Comparison of ENCODE assay signal across 8 cellular contexts in the genomic region with DNA sequence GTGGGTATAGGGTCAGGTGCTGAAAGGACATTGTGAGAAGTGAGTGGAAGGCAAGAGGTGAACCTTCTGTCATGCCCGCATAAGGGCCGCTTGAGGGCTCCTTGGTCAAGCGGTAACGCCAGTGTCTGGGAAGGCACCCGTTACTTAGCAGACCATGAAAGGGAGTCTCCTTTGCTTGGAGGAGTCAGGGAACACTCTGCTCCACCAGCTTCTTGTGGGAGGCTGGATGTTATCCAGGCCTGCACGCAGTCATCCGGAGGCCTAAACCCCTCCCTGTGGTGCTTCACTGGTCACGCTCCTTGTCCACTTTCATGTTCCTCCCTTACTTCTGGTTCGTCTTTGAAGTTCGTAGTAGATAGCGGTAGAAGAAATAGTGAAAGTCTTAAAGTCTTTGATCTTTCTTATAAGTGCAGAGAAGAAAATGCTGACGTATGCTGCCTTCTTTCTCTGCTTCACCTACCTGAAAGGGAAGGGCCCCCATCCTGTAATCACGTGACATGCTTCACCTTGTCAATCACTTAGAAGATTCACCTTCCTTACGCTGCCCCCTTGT. TPM values are rescaled to one million over a fixed set of nuclear protein-coding genes. Genes with fewer than 3 reads are reported as not detected.
DNase-seq lines count a peak whose midpoint lies in the region; ATAC-seq, FAIRE-seq and TF ChIP-seq lines count a peak whose summit lies in the region.
"Not testable (repeated sequence)": the region's sequence is repeated elsewhere in the genome, so short reads cannot be mapped to it uniquely, and the experiment has no call there.

No MANE protein-coding gene starts in this region.

- H3K79me2 ChIP-seq in PC-9 (ENCODE audit: low read depth), result peaks cover 34% of the 10 kb centered on the region
- peaks cover 52% of the 10 kb centered on the region for H3K79me2 ChIP-seq in K562 (ENCODE audit: control insufficient read depth, insufficient read depth, low read length)

- POLR2A ChIA-PET in PC-9 (lab: Charles Lee; ENCODE audit: unreplicated experiment); activated CD4-positive, alpha-beta memory T cell treated with anti-CD3 and anti-CD28 coated beads for 36 hours (lab: Charles Lee): not testable (repeated sequence)
- POLR2A ChIA-PET in K562 (lab: Yijun Ruan, JAX), result interaction anchor here (0.7 to 1.4 kb wide), 4 partner anchors 9 to 36 kb away, joined by 3 read pairs; partner anchors contain the start of gene SPIRE2

- peak overlapping the region; percentile 46 to 73 (median 67) for H3K4me3 Mint-ChIP-seq in CD4-positive, CD25-positive, alpha-beta regulatory T cell
- H3K4me3 Mint-ChIP-seq in activated CD4-positive, alpha-beta memory T cell treated with anti-CD3 and anti-CD28 coated beads for 36 hours, result peak overlapping the region; percentile 42
- H3K4me3 Mint-ChIP-seq in nephron, result peak overlapping the region; percentile 43 to 54 (median 45)

- intact Hi-C loops in PC-9 (cut with micrococcal nuclease; ENCODE audit: unreplicated experiment); testis (cut with DNase I; ENCODE audit: low total_unique reads): not testable (repeated sequence)
- intact Hi-C loops in activated CD4-positive, alpha-beta memory T cell treated with anti-CD3 and anti-CD28 coated beads for 36 hours (cut with micrococcal nuclease), result loop anchor here (10.0 kb wide), 1 partner anchor 106 kb away; the partner anchor contains the start of gene TUBB3
- intact Hi-C loops in K562 (cut with micrococcal nuclease) (loop anchor here (1.0 to 5.0 kb wide), 2 partner anchors 8 to 103 kb away; partner anchors contain the start of gene TUBB3), Right ventricle myocardium inferior (cut with DNase I) (loop anchor here (10.0 kb wide), 1 partner anchor 46 kb away; no protein-coding TSS in a partner anchor)

- FAIRE-seq in K562 (lab: Jason Lieb, UNC), result peak; percentile 69

- not testable (repeated sequence) for TF ChIP-seq CTCF in PC-9 (conservative IDR thresholded peaks at IDR 0.05); nephron (IDR thresholded peaks at IDR 0.05; ENCODE audit: unreplicated experiment in 3 of 3); testis (IDR thresholded peaks at IDR 0.05)
- TF ChIP-seq CTCF in K562 (IDR thresholded peaks at IDR 0.05 in 2 of 3, conservative IDR thresholded peaks at IDR 0.05 in 1 of 3; ENCODE audit: insufficient read depth in 2 of 3, low read depth in 1 of 3, low read length in 3 of 3), result peak in 1 of 3 experiments; percentile 25; a peak in 1 of 6 replicates

- not testable (repeated sequence) for H3K36me3 Mint-ChIP-seq in CD4-positive, CD25-positive, alpha-beta regulatory T cell; activated CD4-positive, alpha-beta memory T cell treated with anti-CD3 and anti-CD28 coated beads for 36 hours; nephron (ENCODE audit: low read depth)

- not testable (repeated sequence) for H4K20me1 ChIP-seq in PC-9 (ENCODE audit: insufficient read depth); K562 (replicated peaks; ENCODE audit: control insufficient read depth, insufficient read depth, low read length)

- peaks cover 0 to 31% (median 11%) of the 10 kb centered on the region in 4 donors for H3K4me1 Mint-ChIP-seq in CD4-positive, CD25-positive, alpha-beta regulatory T cell
- H3K4me1 Mint-ChIP-seq in activated CD4-positive, alpha-beta memory T cell treated with anti-CD3 and anti-CD28 coated beads for 36 hours (ENCODE audit: low read depth), result peaks cover 33% of the 10 kb centered on the region
- peaks cover 10% of the 10 kb centered on the region for H3K4me1 Mint-ChIP-seq in nephron

- H3K9me1 ChIP-seq in K562 (ENCODE audit: control insufficient read depth, insufficient read depth, low read length), result not testable (repeated sequence)

- not testable (repeated sequence) for H3K9me2 ChIP-seq in PC-9 (ENCODE audit: insufficient read depth)

- H3F3A ChIP-seq in PC-9 (ENCODE audit: insufficient read depth, low read depth), result not testable (repeated sequence)

- not testable (repeated sequence) for BruUV-seq in PC-9 (replicated peaks; lab: Mats Ljungman, UMichigan); K562 (replicated peaks; lab: Mats Ljungman, UMichigan)

- not testable (repeated sequence) for H3K9me3 ChIP-seq in CD4-positive, CD25-positive, alpha-beta regulatory T cell (ENCODE audit: control insufficient read depth in 2 of 2, low read length in 2 of 2); PC-9 (ENCODE audit: insufficient read depth, low read depth); K562 (replicated peaks; ENCODE audit: control insufficient read depth, insufficient read depth, low read depth, low read length); testis

- H3K4me2 ChIP-seq in PC-9 (peak overlapping the region; percentile 80), K562 (ENCODE audit: insufficient read depth, low read length) (peak overlapping the region; percentile 76)

- H3K4me3 ChIP-seq in CD4-positive, CD25-positive, alpha-beta regulatory T cell (ENCODE audit: low read depth, low read length); testis: not testable (repeated sequence)
- H3K4me3 ChIP-seq in PC-9 (peak overlapping the region; percentile 75; the same call in 1 of the 2 replicates), K562 (peak overlapping the region; percentile 75)

- H3K27ac ChIP-seq in CD4-positive, CD25-positive, alpha-beta regulatory T cell (ENCODE audit: insufficient read depth, low read length, poor library complexity, severe bottlenecking); PC-9: not testable (repeated sequence)
- peak overlapping the region; percentile 8; the same call in 2 of the 3 replicates for H3K27ac ChIP-seq in K562 (ENCODE audit: extremely low read depth, low read depth, low read length)
- peak overlapping the region; percentile 34 to 69 for H3K27ac ChIP-seq in testis

- peak in 1 of 2 experiments; percentile 44; a peak in 2 of 4 replicates for TF ChIP-seq RAD21 in K562 (CRISPR knock-in tag; conservative IDR thresholded peaks at IDR 0.05 in 1 of 2, IDR thresholded peaks at IDR 0.05 in 1 of 2)

- not testable (repeated sequence) for TF ChIP-seq POLR2A in K562 (conservative IDR thresholded peaks at IDR 0.05); testis (IDR thresholded peaks at IDR 0.05)

- H3K27ac Mint-ChIP-seq in CD4-positive, CD25-positive, alpha-beta regulatory T cell, result peak overlapping the region in 1 of 3 donors; percentile 50
- H3K27ac Mint-ChIP-seq in activated CD4-positive, alpha-beta memory T cell treated with anti-CD3 and anti-CD28 coated beads for 36 hours, result not testable (repeated sequence)
- H3K27ac Mint-ChIP-seq in nephron, result peak overlapping the region; percentile 22 to 31 (median 30)

- WGBS in K562 (ENCODE audit: insufficient coverage, low coverage, missing lambda C conversion rate), result 5% methylated on average over 14 of the region's 14 CpGs
- WGBS in testis, 2 donors, result 39 to 49% methylated on average over 14 of the region's 14 CpGs

- DNase-seq in CD4-positive, CD25-positive, alpha-beta regulatory T cell, result peak in 2 of 3 donors; percentile 12 to 65
- DNase-seq in G401 (ENCODE audit: low spot score), result peak; percentile 40
- DNase-seq in PC-9, result not testable (repeated sequence)
- DNase-seq in activated CD4-positive, alpha-beta memory T cell treated with anti-CD3 and anti-CD28 coated beads for 36 hours, result peak; percentile 13
- peak in 1 of 4 experiments; percentile 74 for DNase-seq in K562 (ENCODE audit: extremely low read depth in 1 of 4, low spot score in 3 of 4)
- peak; percentile 28 for DNase-seq in Right ventricle myocardium inferior (ENCODE audit: missing footprints)
- DNase-seq in testis, result peak; percentile 87

- not testable (repeated sequence) for TF ChIP-seq EP300 in K562 (IDR thresholded peaks at IDR 0.05; ENCODE audit: low read length)

- H3K9ac ChIP-seq in K562 (ENCODE audit: insufficient read depth in 1 of 2, low read depth in 2 of 2, low read length in 2 of 2), result peak overlapping the region; percentile 57 to 78; a peak in 3 of 4 replicates

- H3K4me1 ChIP-seq in CD4-positive, CD25-positive, alpha-beta regulatory T cell (ENCODE audit: control insufficient read depth, insufficient read depth, low read length, poor library complexity, severe bottlenecking), result not testable (repeated sequence)
- peaks cover 32% of the 10 kb centered on the region for H3K4me1 ChIP-seq in PC-9 (replicated peaks; ENCODE audit: insufficient read depth)
- H3K4me1 ChIP-seq in K562 (replicated peaks in 1 of 2; ENCODE audit: control insufficient read depth in 2 of 2, insufficient read depth in 2 of 2, low read length in 2 of 2), result peaks cover 10 to 51% of the 10 kb centered on the region in 2 experiments; a peak in 4 of 5 replicates
- peaks cover 13% of the 10 kb centered on the region for H3K4me1 ChIP-seq in testis

- not testable (repeated sequence) for H3K9me3 Mint-ChIP-seq in CD4-positive, CD25-positive, alpha-beta regulatory T cell; activated CD4-positive, alpha-beta memory T cell treated with anti-CD3 and anti-CD28 coated beads for 36 hours; nephron

- H2AFZ ChIP-seq in PC-9, result not testable (repeated sequence)
- H2AFZ ChIP-seq in K562 (ENCODE audit: low read depth, low read length), result 0 out of 2 replicates have a peak overlapping the region, but pooled peaks have one; percentile 60

- H3K27me3 ChIP-seq in CD4-positive, CD25-positive, alpha-beta regulatory T cell (ENCODE audit: control insufficient read depth, insufficient read depth, low read length); PC-9 (ENCODE audit: insufficient read depth, low read depth); K562 (ENCODE audit: control insufficient read depth in 2 of 2, insufficient read depth in 2 of 2, low read length in 2 of 2); testis: not testable (repeated sequence)

- in situ Hi-C loops in G401 (cut with HindIII; ENCODE audit: low sequenced_read_pairs); K562 (cut with MboI): not testable (repeated sequence)

- H3K36me3 ChIP-seq in CD4-positive, CD25-positive, alpha-beta regulatory T cell (ENCODE audit: control insufficient read depth, insufficient read depth, low read length); PC-9 (ENCODE audit: low read depth); K562 (ENCODE audit: control insufficient read depth, insufficient read depth, low read length); testis (ENCODE audit: low read depth, missing control alignments): not testable (repeated sequence)

- ATAC-seq in CD4-positive, CD25-positive, alpha-beta regulatory T cell (ENCODE audit: low read depth in 2 of 2); K562; Right ventricle myocardium inferior: not testable (repeated sequence)

- H3K27me3 Mint-ChIP-seq in CD4-positive, CD25-positive, alpha-beta regulatory T cell; activated CD4-positive, alpha-beta memory T cell treated with anti-CD3 and anti-CD28 coated beads for 36 hours; nephron (ENCODE audit: low read depth): not testable (repeated sequence)

- CTCF ChIA-PET in PC-9 (lab: Charles Lee); K562 (lab: Yijun Ruan, JAX; ENCODE audit: low intra/inter-chr PET ratio): not testable (repeated sequence)
- CTCF ChIA-PET in activated CD4-positive, alpha-beta memory T cell treated with anti-CD3 and anti-CD28 coated beads for 36 hours (lab: Charles Lee), result interaction anchor here (2.4 kb wide), 1 partner anchor 42 kb away, joined by 11 read pairs; no protein-coding TSS in a partner anchor

RNA-seq across cellular contexts. Expression of gene FANCA, which starts 2.5 kb away (rescaled TPM):
- 25.4 TPM for total RNA-seq in CD4-positive, CD25-positive, alpha-beta regulatory T cell
- 10 to 100 TPM in 3 of 4 donors, 1 to 10 TPM in 1; 8.9 to 14.7 (median 12.9) TPM for polyA plus RNA-seq in CD4-positive, CD25-positive, alpha-beta regulatory T cell
- 24.0 and 36.2 TPM in 2 replicates for total RNA-seq in G401 (2014; rRNA removed; shearing (Covaris generic))
- total RNA-seq in PC-9 (2021) (61.6 and 79.9 TPM in 2 replicates), K562 (2014; rRNA removed) (53.4 and 72.0 TPM in 2 replicates), K562 (2014; rRNA removed; fragmentation: Illumina TruSeq; extraction: Trizol) (40.2 and 48.6 TPM in 2 replicates), K562 (2015; rRNA removed; fragmentation: Illumina TruSeq; extraction: Trizol) (46.4 and 51.6 TPM in 2 replicates), K562 (2021) (108 and 115 TPM in 2 replicates), Right ventricle myocardium inferior (2.8 TPM), testis (100 to 1,000 TPM in 1 of 2 donors, 10 to 100 TPM in 1; 73.2 to 112 TPM)
- 100 to 1,000 TPM in 1 of 2 experiments, 10 to 100 TPM in 1; 99.4 to 103 TPM for total RNA-seq in activated CD4-positive, alpha-beta memory T cell treated with anti-CD3 and anti-CD28 coated beads for 36 hours
- 912 and 1,798 TPM in 2 replicates for total RNA-seq in K562 (2011; cell fraction: chromatin; rRNA removed; ENCODE audit: low replicate concordance)
- total RNA-seq in K562 (2011; cell fraction: nucleolus; rRNA removed), result 750 and 775 TPM in 2 replicates
- 650 and 708 TPM in 2 replicates for total RNA-seq in K562 (2011; cell fraction: nucleoplasm; rRNA removed)
- polyA plus RNA-seq in K562 (2011; rRNA removed) (65.4 and 83.5 TPM in 2 replicates), K562 (2014; fragmentation: Illumina TruSeq; extraction: Trizol) (72.8 and 78.9 TPM in 2 replicates), K562 (2014; fragmentation: Nextera tagmentation; extraction: Ambion mirVana) (1 to 10 TPM; 6.9 to 9.3 TPM), K562 (2014; rRNA removed) (114 TPM in 2 replicates), testis (ENCODE audit: insufficient read depth, low read depth, low replicate concordance) (48.1 TPM)
- polyA plus RNA-seq in K562 (2011; cell fraction: cytosol; rRNA removed), result 48.3 and 57.4 TPM in 2 replicates
- polyA plus RNA-seq in K562 (2011; cell fraction: nucleus; rRNA removed), result 378 and 509 TPM in 2 replicates
- polyA plus RNA-seq in K562 (2012), result 61.8 and 65.9 TPM in 2 replicates
- 109 and 120 TPM in 2 replicates for polyA minus RNA-seq in K562 (2011; rRNA and poly(A)+ RNA removed)
- 54.5 and 57.5 TPM in 2 replicates for polyA minus RNA-seq in K562 (2011; cell fraction: cytosol; rRNA and poly(A)+ RNA removed)
- polyA minus RNA-seq in K562 (2011; cell fraction: nucleus; rRNA and poly(A)+ RNA removed), result 197 and 206 TPM in 2 replicates

RNA-seq across cellular contexts. Expression of gene SPIRE2, which starts 9.3 kb away (rescaled TPM):
- 0.35 TPM for total RNA-seq in CD4-positive, CD25-positive, alpha-beta regulatory T cell
- polyA plus RNA-seq in CD4-positive, CD25-positive, alpha-beta regulatory T cell, result not detected
- 21.7 and 37.2 TPM in 2 replicates for total RNA-seq in G401 (2014; rRNA removed; shearing (Covaris generic))
- 34.5 and 48.6 TPM in 2 replicates for total RNA-seq in PC-9 (2021)
- 1 to 10 TPM in 1 of 2 experiments, under 1 TPM in 1; 0.63 to 1.4 TPM for total RNA-seq in activated CD4-positive, alpha-beta memory T cell treated with anti-CD3 and anti-CD28 coated beads for 36 hours
- 16.2 and 31.3 TPM in 2 replicates for total RNA-seq in K562 (2011; cell fraction: chromatin; rRNA removed; ENCODE audit: low replicate concordance)
- 15.7 and 25.0 TPM in 2 replicates for total RNA-seq in K562 (2011; cell fraction: nucleolus; rRNA removed)
- total RNA-seq in K562 (2011; cell fraction: nucleoplasm; rRNA removed), result 13.4 and 13.9 TPM in 2 replicates
- total RNA-seq in K562 (2014; rRNA removed), result 6.5 and 6.9 TPM in 2 replicates
- 2.9 TPM in 2 replicates for total RNA-seq in K562 (2014; rRNA removed; fragmentation: Illumina TruSeq; extraction: Trizol)
- total RNA-seq in K562 (2015; rRNA removed; fragmentation: Illumina TruSeq; extraction: Trizol), result 4.1 and 4.6 TPM in 2 replicates
- 6.9 and 8.9 TPM in 2 replicates for total RNA-seq in K562 (2021)
- polyA plus RNA-seq in K562 (2011; rRNA removed), result 4.7 and 6.0 TPM in 2 replicates
- 4.6 and 8.1 TPM in 2 replicates for polyA plus RNA-seq in K562 (2011; cell fraction: cytosol; rRNA removed)
- 19.7 and 32.5 TPM in 2 replicates for polyA plus RNA-seq in K562 (2011; cell fraction: nucleus; rRNA removed)
- 3.8 and 5.7 TPM in 2 replicates for polyA plus RNA-seq in K562 (2012)
- polyA plus RNA-seq in K562 (2014; fragmentation: Illumina TruSeq; extraction: Trizol), result 3.9 and 4.0 TPM in 2 replicates
- under 1 TPM; 0.70 to 0.76 TPM for polyA plus RNA-seq in K562 (2014; fragmentation: Nextera tagmentation; extraction: Ambion mirVana)
- polyA plus RNA-seq in K562 (2014; rRNA removed), result 5.5 and 7.5 TPM in 2 replicates
- 2.1 and 3.5 TPM in 2 replicates for polyA minus RNA-seq in K562 (2011; rRNA and poly(A)+ RNA removed)
- 4.3 and 7.3 TPM in 2 replicates for polyA minus RNA-seq in K562 (2011; cell fraction: cytosol; rRNA and poly(A)+ RNA removed)
- 6.5 and 8.2 TPM in 2 replicates for polyA minus RNA-seq in K562 (2011; cell fraction: nucleus; rRNA and poly(A)+ RNA removed)
- total RNA-seq in Right ventricle myocardium inferior, result 0.54 TPM
- total RNA-seq in testis, result 10 to 100 TPM; 20.9 to 31.3 TPM
- 11.5 TPM for polyA plus RNA-seq in testis (ENCODE audit: insufficient read depth, low read depth, low replicate concordance)

RNA-seq across cellular contexts. Expression of gene TCF25, which starts 54.5 kb away (rescaled TPM):
- 431 TPM for total RNA-seq in CD4-positive, CD25-positive, alpha-beta regulatory T cell
- 10 to 100 TPM; 75.2 to 99.3 (median 78.3) TPM for polyA plus RNA-seq in CD4-positive, CD25-positive, alpha-beta regulatory T cell
- 132 and 147 TPM in 2 replicates for total RNA-seq in G401 (2014; rRNA removed; shearing (Covaris generic))
- 298 and 347 TPM in 2 replicates for total RNA-seq in PC-9 (2021)
- total RNA-seq in activated CD4-positive, alpha-beta memory T cell treated with anti-CD3 and anti-CD28 coated beads for 36 hours, result 100 to 1,000 TPM; 139 to 147 TPM
- 678 and 1,286 TPM in 2 replicates for total RNA-seq in K562 (2011; cell fraction: chromatin; rRNA removed; ENCODE audit: low replicate concordance)
- 495 and 571 TPM in 2 replicates for total RNA-seq in K562 (2011; cell fraction: nucleolus; rRNA removed)
- total RNA-seq in K562 (2011; cell fraction: nucleoplasm; rRNA removed), result 387 and 470 TPM in 2 replicates
- 102 and 110 TPM in 2 replicates for total RNA-seq in K562 (2014; rRNA removed)
- total RNA-seq in K562 (2014; rRNA removed; fragmentation: Illumina TruSeq; extraction: Trizol), result 37.2 and 38.0 TPM in 2 replicates
- total RNA-seq in K562 (2015; rRNA removed; fragmentation: Illumina TruSeq; extraction: Trizol), result 63.2 and 65.1 TPM in 2 replicates
- 123 and 140 TPM in 2 replicates for total RNA-seq in K562 (2021)
- 83.8 and 123 TPM in 2 replicates for polyA plus RNA-seq in K562 (2011; rRNA removed)
- 86.7 and 116 TPM in 2 replicates for polyA plus RNA-seq in K562 (2011; cell fraction: cytosol; rRNA removed)
- polyA plus RNA-seq in K562 (2011; cell fraction: nucleus; rRNA removed), result 392 and 540 TPM in 2 replicates
- polyA plus RNA-seq in K562 (2012), result 147 and 150 TPM in 2 replicates
- polyA plus RNA-seq in K562 (2014; fragmentation: Illumina TruSeq; extraction: Trizol), result 87.5 and 96.8 TPM in 2 replicates
- polyA plus RNA-seq in K562 (2014; fragmentation: Nextera tagmentation; extraction: Ambion mirVana), result 1 to 10 TPM; 9.0 TPM
- 122 and 154 TPM in 2 replicates for polyA plus RNA-seq in K562 (2014; rRNA removed)
- polyA minus RNA-seq in K562 (2011; rRNA and poly(A)+ RNA removed), result 51.2 and 58.2 TPM in 2 replicates
- polyA minus RNA-seq in K562 (2011; cell fraction: cytosol; rRNA and poly(A)+ RNA removed), result 47.2 and 50.0 TPM in 2 replicates
- 72.7 and 97.1 TPM in 2 replicates for polyA minus RNA-seq in K562 (2011; cell fraction: nucleus; rRNA and poly(A)+ RNA removed)
- total RNA-seq in Right ventricle myocardium inferior, result 82.2 TPM
- total RNA-seq in testis, result 100 to 1,000 TPM; 334 to 345 TPM
- 225 TPM for polyA plus RNA-seq in testis (ENCODE audit: insufficient read depth, low read depth, low replicate concordance)
